24 cellular contexts compared by ENCODE assay signal in the genomic region with DNA sequence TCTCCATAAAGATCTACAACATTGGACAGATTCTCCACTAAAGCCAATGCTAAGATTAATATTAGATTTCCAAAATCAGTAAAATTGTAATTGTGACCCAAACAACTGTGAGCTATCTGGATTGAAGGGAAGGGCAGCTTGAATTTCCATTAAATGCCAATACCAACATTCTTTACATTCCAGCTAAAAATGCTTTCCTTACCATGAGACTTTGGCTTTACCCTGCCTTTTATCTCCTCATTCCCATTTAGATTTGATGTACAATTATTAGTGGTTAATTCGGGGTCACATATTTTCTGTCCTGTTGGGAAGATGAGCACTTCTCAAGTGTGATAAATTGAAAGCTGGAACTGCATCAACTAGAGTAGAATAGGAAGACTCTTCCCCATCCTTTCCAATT. TPM values are rescaled to one million over a fixed set of nuclear protein-coding genes. Genes with fewer than 3 reads are reported as not detected.
DNase-seq lines count a peak whose midpoint lies in the region; ATAC-seq and TF ChIP-seq lines count a peak whose summit lies in the region.
"Had no signal": no experiment of that assay in that cellular context is flagged by ENCODE, and none has a peak within 500 bp of the region (broad histone marks: within the 10 kb centered on the region; RNA-seq: fewer than 3 reads in every experiment).

No MANE protein-coding gene starts in this region.

- H3K36me3 ChIP-seq in psoas muscle (ENCODE audit: insufficient read depth in 1 of 2, low read depth in 1 of 2) (no peaks in the 10 kb centered on the region), endodermal cell (ENCODE audit: control insufficient read depth, insufficient read depth, low read length) (no peaks in the 10 kb centered on the region)
- H3K36me3 ChIP-seq: spleen, vagina had no signal

- no peak overlapping the region for H3K27ac Mint-ChIP-seq in activated CD8-positive, alpha-beta memory T cell treated with anti-CD3 and anti-CD28 coated beads, Interleukin-2, amount 10 ng/mL, durations not matched to agents 7 days and 5 days
- H3K27ac Mint-ChIP-seq in endodermal cell, result no peak overlapping the region
- H3K27ac Mint-ChIP-seq: activated CD8-positive, alpha-beta T cell treated with anti-CD3 and anti-CD28 coated beads, Interleukin-2, amount 10 ng/mL, durations not matched to agents 7 days and 5 days; activated naive CD4-positive, alpha-beta T cell treated with anti-CD3 and anti-CD28 coated beads, Interleukin-2, amount 10 ng/mL, durations not matched to agents 7 days and 5 days; CD4-positive, CD25-positive, alpha-beta regulatory T cell; naive thymus-derived CD8-positive, alpha-beta T cell had no signal

- H3K9me3 ChIP-seq in psoas muscle, result no peaks in the 10 kb centered on the region
- H3K9me3 ChIP-seq in endodermal cell (ENCODE audit: control insufficient read depth, low read length), result no peaks in the 10 kb centered on the region
- H3K9me3 ChIP-seq: spleen, vagina had no signal

- in situ Hi-C loops in Caki2 (cut with HindIII; ENCODE audit: low pct_unique_long_range_greater_than_20kb, low sequenced_read_pairs), result no loop called here

- H3K27me3 ChIP-seq in dorsolateral prefrontal cortex, result no peaks in the 10 kb centered on the region
- H3K27me3 ChIP-seq in psoas muscle (ENCODE audit: insufficient read depth in 3 of 3, low read length in 2 of 3), result no peaks in the 10 kb centered on the region
- no peaks in the 10 kb centered on the region for H3K27me3 ChIP-seq in endodermal cell (ENCODE audit: control insufficient read depth, insufficient read depth, low read length, poor library complexity, severe bottlenecking)
- H3K27me3 ChIP-seq: spleen, vagina had no signal

- no peaks in the 10 kb centered on the region for H3K36me3 Mint-ChIP-seq in activated CD8-positive, alpha-beta memory T cell treated with anti-CD3 and anti-CD28 coated beads, Interleukin-2, amount 10 ng/mL, durations not matched to agents 7 days and 5 days
- no peaks in the 10 kb centered on the region for H3K36me3 Mint-ChIP-seq in endodermal cell (ENCODE audit: low read depth)
- H3K36me3 Mint-ChIP-seq: activated naive CD4-positive, alpha-beta T cell treated with anti-CD3 and anti-CD28 coated beads, Interleukin-2, amount 10 ng/mL, durations not matched to agents 7 days and 5 days had no signal

- WGBS in psoas muscle, 3 donors, result 18 to 23% (median 19%) methylated on average over 1 of the region's 1 CpG
- 80% methylated on average over 1 of the region's 1 CpG; no CpG with 5 or more reads in 1 of the 2 experiments for WGBS in endodermal cell (ENCODE audit: insufficient coverage in 1 of 2, insufficient read length in 1 of 2), 2 experiments

- no peak overlapping the region for H3K4me3 ChIP-seq in dorsolateral prefrontal cortex
- H3K4me3 ChIP-seq in psoas muscle, result no peak overlapping the region
- no peak overlapping the region for H3K4me3 ChIP-seq in endodermal cell (ENCODE audit: low read length)
- H3K4me3 ChIP-seq: spleen, vagina had no signal

- H3K9me3 Mint-ChIP-seq in activated CD8-positive, alpha-beta memory T cell treated with anti-CD3 and anti-CD28 coated beads, Interleukin-2, amount 10 ng/mL, durations not matched to agents 7 days and 5 days (ENCODE audit: low read depth), result no peaks in the 10 kb centered on the region
- no peaks in the 10 kb centered on the region for H3K9me3 Mint-ChIP-seq in endodermal cell
- H3K9me3 Mint-ChIP-seq: activated naive CD4-positive, alpha-beta T cell treated with anti-CD3 and anti-CD28 coated beads, Interleukin-2, amount 10 ng/mL, durations not matched to agents 7 days and 5 days; CD4-positive, CD25-positive, alpha-beta regulatory T cell; naive thymus-derived CD8-positive, alpha-beta T cell had no signal

- H3K4me3 Mint-ChIP-seq in activated CD8-positive, alpha-beta memory T cell treated with anti-CD3 and anti-CD28 coated beads, Interleukin-2, amount 10 ng/mL, durations not matched to agents 7 days and 5 days, result no peak overlapping the region
- H3K4me3 Mint-ChIP-seq in endodermal cell, result no peak overlapping the region
- H3K4me3 Mint-ChIP-seq: activated CD8-positive, alpha-beta T cell treated with anti-CD3 and anti-CD28 coated beads, Interleukin-2, amount 10 ng/mL, durations not matched to agents 7 days and 5 days; activated naive CD4-positive, alpha-beta T cell treated with anti-CD3 and anti-CD28 coated beads, Interleukin-2, amount 10 ng/mL, durations not matched to agents 7 days and 5 days; CD4-positive, CD25-positive, alpha-beta regulatory T cell; naive thymus-derived CD8-positive, alpha-beta T cell had no signal

- CTCF ChIA-PET in activated CD8-positive, alpha-beta memory T cell treated with anti-CD3 and anti-CD28 coated beads, Interleukin-2, amount 10 ng/mL, durations not matched to agents 7 days and 5 days (lab: Charles Lee), result interaction anchor here (1.3 to 1.6 kb wide), 2 partner anchors 55 kb away, joined by 3 to 4 read pairs; partner anchors contain the start of gene PKD2L2

- H3K4me1 Mint-ChIP-seq in activated CD8-positive, alpha-beta memory T cell treated with anti-CD3 and anti-CD28 coated beads, Interleukin-2, amount 10 ng/mL, durations not matched to agents 7 days and 5 days, result no peaks in the 10 kb centered on the region
- H3K4me1 Mint-ChIP-seq in endodermal cell, result peaks cover 41% of the 10 kb centered on the region
- H3K4me1 Mint-ChIP-seq: activated naive CD4-positive, alpha-beta T cell treated with anti-CD3 and anti-CD28 coated beads, Interleukin-2, amount 10 ng/mL, durations not matched to agents 7 days and 5 days; naive thymus-derived CD8-positive, alpha-beta T cell had no signal

- intact Hi-C loops in dorsolateral prefrontal cortex (cut with DNase I), result no loop called here
- intact Hi-C loops in psoas muscle (cut with DNase I), result no loop called here

- no peak overlapping the region for H3K9ac ChIP-seq in endodermal cell (ENCODE audit: extremely low read depth, low read length, poor library complexity, severe bottlenecking)

- H3K27me3 Mint-ChIP-seq in activated CD8-positive, alpha-beta memory T cell treated with anti-CD3 and anti-CD28 coated beads, Interleukin-2, amount 10 ng/mL, durations not matched to agents 7 days and 5 days, result peaks cover 4% of the 10 kb centered on the region
- no peaks in the 10 kb centered on the region for H3K27me3 Mint-ChIP-seq in endodermal cell (ENCODE audit: insufficient read depth)
- H3K27me3 Mint-ChIP-seq: naive thymus-derived CD8-positive, alpha-beta T cell; progenitor cell of endocrine pancreas had no signal

- ATAC-seq in psoas muscle, result no peak
- ATAC-seq in activated CD8-positive, alpha-beta memory T cell treated with anti-CD3 and anti-CD28 coated beads, Interleukin-2, amount 10 ng/mL, durations not matched to agents 7 days and 5 days, result no peak
- ATAC-seq in esophagus mucosa, result no peak
- ATAC-seq: activated CD8-positive, alpha-beta T cell treated with anti-CD3 and anti-CD28 coated beads, Interleukin-2, amount 10 ng/mL, durations not matched to agents 7 days and 5 days; naive thymus-derived CD8-positive, alpha-beta T cell had no signal

- H3K27ac ChIP-seq in dorsolateral prefrontal cortex (peak overlapping the region in 51 of 59 donors; percentile 1 to 90 (median 73)), psoas muscle (peak overlapping the region; percentile 94), endodermal cell (ENCODE audit: low read depth, low read length) (no peak overlapping the region)
- H3K27ac ChIP-seq: spleen, vagina had no signal

- peaks cover 61% of the 10 kb centered on the region for H3K4me1 ChIP-seq in psoas muscle
- H3K4me1 ChIP-seq in endodermal cell (ENCODE audit: control insufficient read depth, insufficient read depth, low read length), result peaks cover 20% of the 10 kb centered on the region

- DNase-seq in Caki2 (ENCODE audit: low read depth) (peak; percentile 12), NCI-H226 (peak; percentile 31), dorsolateral prefrontal cortex (no peak), psoas muscle (no peak), retina (no peak), endodermal cell (no peak)
- DNase-seq in activated CD8-positive, alpha-beta memory T cell treated with anti-CD3 and anti-CD28 coated beads, Interleukin-2, amount 10 ng/mL, durations not matched to agents 7 days and 5 days, result no peak
- DNase-seq: activated CD4-positive, CD25-positive, alpha-beta regulatory T cell; activated CD8-positive, alpha-beta T cell treated with anti-CD3 and anti-CD28 coated beads, Interleukin-2, amount 10 ng/mL, durations not matched to agents 7 days and 5 days; activated naive CD4-positive, alpha-beta T cell treated with anti-CD3 and anti-CD28 coated beads, Interleukin-2, amount 10 ng/mL, durations not matched to agents 7 days and 5 days; activated T-cell treated with anti-CD3 and anti-CD28 coated beads, Interleukin-2, amount 50 U/mL, for 48 hours; anterior cingulate cortex; CD4-positive, CD25-positive, alpha-beta regulatory T cell; DMS79 treated with DMSO at 0.1 percent for 48 hours; hippocampal formation; naive thymus-derived CD8-positive, alpha-beta T cell; NCI-H1105 treated with DMSO at 0.1 percent for 48 hours; spleen; stimulated activated CD4-positive, alpha-beta T cell treated with anti-CD3 and anti-CD28 coated beads, Interleukin-4, amount 100 ng/mL, for 4 hours; T-helper 9 cell had no signal

- no peak for TF ChIP-seq CTCF in dorsolateral prefrontal cortex (IDR thresholded peaks at IDR 0.05 in 54 of 56, conservative IDR thresholded peaks at IDR 0.05 in 2 of 56; ENCODE audit: low read depth in 1 of 56, partially characterized antibody in 56 of 56)
- no peak for TF ChIP-seq CTCF in psoas muscle (IDR thresholded peaks at IDR 0.05)
- TF ChIP-seq CTCF in endodermal cell (conservative IDR thresholded peaks at IDR 0.05), result no peak

RNA-seq across cellular contexts. Expression of gene MYOT, which starts 33.2 kb away (rescaled TPM):
- total RNA-seq in Caki2 (2014; rRNA removed; shearing (Covaris generic); ENCODE audit: low replicate concordance), result not detected in 2 replicates
- total RNA-seq in dorsolateral prefrontal cortex (10 to 100 TPM in 50 of 120 experiments, 1 to 10 TPM in 69, under 1 TPM in 1; 0.72 to 31.0 (median 8.7) TPM), psoas muscle (1,000 to 10,000 TPM in 2 of 4 donors, 100 to 1,000 TPM in 2; 319 to 1,288 (median 917) TPM), endodermal cell (not detected), esophagus mucosa (not detected)
- 100 to 1,000 TPM in 2 of 3 donors, 10 to 100 TPM in 1; 94.2 to 983 (median 775) TPM for polyA plus RNA-seq in psoas muscle
- total RNA-seq in activated CD8-positive, alpha-beta memory T cell treated with anti-CD3 and anti-CD28 coated beads, Interleukin-2, amount 10 ng/mL, durations not matched to agents 7 days and 5 days, result not detected
- not detected for polyA plus RNA-seq in endodermal cell (2013, experiment 1 of 2)
- polyA plus RNA-seq in endodermal cell (2013, experiment 2 of 2), result 0.33 TPM
- total RNA-seq: activated CD8-positive, alpha-beta T cell treated with anti-CD3 and anti-CD28 coated beads, Interleukin-2, amount 10 ng/mL, durations not matched to agents 7 days and 5 days; CD4-positive, CD25-positive, alpha-beta regulatory T cell; lung microvascular endothelial cell; naive thymus-derived CD8-positive, alpha-beta T cell; progenitor cell of endocrine pancreas had no signal

RNA-seq across cellular contexts. Expression of gene PKD2L2, which starts 54.8 kb away (rescaled TPM):
- total RNA-seq in Caki2 (2014; rRNA removed; shearing (Covaris generic); ENCODE audit: low replicate concordance), result not detected in 2 replicates
- total RNA-seq in dorsolateral prefrontal cortex (1 to 10 TPM in 8 of 120 experiments, under 1 TPM in 26, not detected in 86; 0.31 to 1.6 (median 0.65) TPM), psoas muscle (1 to 10 TPM in 3 of 4 donors, under 1 TPM in 1; 0.44 to 4.5 (median 1.5) TPM), endodermal cell (not detected), esophagus mucosa (not detected)
- polyA plus RNA-seq in psoas muscle, result 1 to 10 TPM in 1 of 3 donors, under 1 TPM in 2; 0.05 to 1.1 (median 0.45) TPM
- total RNA-seq in activated CD8-positive, alpha-beta memory T cell treated with anti-CD3 and anti-CD28 coated beads, Interleukin-2, amount 10 ng/mL, durations not matched to agents 7 days and 5 days, result under 1 TPM in 1 of 2 experiments, not detected in 1; 0.38 TPM
- polyA plus RNA-seq in endodermal cell (2013, experiment 1 of 2), result not detected
- polyA plus RNA-seq in endodermal cell (2013, experiment 2 of 2), result not detected
- total RNA-seq: activated CD8-positive, alpha-beta T cell treated with anti-CD3 and anti-CD28 coated beads, Interleukin-2, amount 10 ng/mL, durations not matched to agents 7 days and 5 days; CD4-positive, CD25-positive, alpha-beta regulatory T cell; lung microvascular endothelial cell; naive thymus-derived CD8-positive, alpha-beta T cell; progenitor cell of endocrine pancreas; vagina had no signal

Comparison
In these comparisons a context has a peak if more than half of its experiments do, and no peak if none do; other contexts are left out.
1. DNase-seq: peak in Caki2 (single experiment) and NCI-H226 (single experiment); none in dorsolateral prefrontal cortex (0 of 10), psoas muscle (0 of 2), activated CD8-positive, alpha-beta memory T cell treated with anti-CD3 and anti-CD28 coated beads, Interleukin-2, amount 10 ng/mL, durations not matched to agents 7 days and 5 days (single experiment), retina (single experiment) and endodermal cell (single experiment).
2. RNA of gene MYOT, which starts 33.2 kb away (total RNA-seq): 319 to 1,288 TPM in psoas muscle; 0.72 to 31.0 TPM in dorsolateral prefrontal cortex, not detected in esophagus mucosa (single experiment), not detected in Caki2, not detected in activated CD8-positive, alpha-beta memory T cell treated with anti-CD3 and anti-CD28 coated beads, Interleukin-2, amount 10 ng/mL, durations not matched to agents 7 days and 5 days and not detected in endodermal cell; every median in the first group is over 10 times any median in the second.